ENCODE assay signal across 2 cellular contexts in genomic region chr16:57264950-57265371, GRCh38.
TF ChIP-seq lines count a peak whose summit lies in the region.

No MANE protein-coding gene starts in this region.

TF ChIP-seq in SK-N-SH treated with all-trans-retinoic acid at 6 μM for 48 hours, 23 proteins besides CTCF, POLR2A, EP300 and RAD21 (continued from another document):
- TF ChIP-seq POU6F1 (CRISPR knock-in tag; IDR thresholded peaks at IDR 0.05; ENCODE audit: borderline replicate concordance, low read depth) = no peak
- no peak for TF ChIP-seq ZNF8 (CRISPR knock-in tag; IDR thresholded peaks at IDR 0.05)
- TF ChIP-seq ARNTL (CRISPR knock-in tag; IDR thresholded peaks at IDR 0.05; ENCODE audit: borderline replicate concordance, low read depth) = no peak
- no peak for TF ChIP-seq PPARA (CRISPR knock-in tag; IDR thresholded peaks at IDR 0.05; ENCODE audit: borderline replicate concordance)
- no peak for TF ChIP-seq CSDC2 (CRISPR knock-in tag; IDR thresholded peaks at IDR 0.05)
- TF ChIP-seq TSHZ2 (CRISPR knock-in tag; IDR thresholded peaks at IDR 0.05) = no peak

TF ChIP-seq in WTC11, 78 proteins besides CTCF, POLR2A, EP300 and RAD21 (continued from another document):
- TF ChIP-seq E2F1 (CRISPR knock-in tag; IDR thresholded peaks at IDR 0.05) = no peak
- no peak for TF ChIP-seq PREB (CRISPR knock-in tag; IDR thresholded peaks at IDR 0.05; ENCODE audit: borderline replicate concordance)
- TF ChIP-seq MYBL2 (CRISPR knock-in tag; IDR thresholded peaks at IDR 0.05) = no peak
- TF ChIP-seq EMX1 (CRISPR knock-in tag; IDR thresholded peaks at IDR 0.05) = no peak
- no peak for TF ChIP-seq TEAD4 (CRISPR knock-in tag; IDR thresholded peaks at IDR 0.05)
- no peak for TF ChIP-seq HMGXB4 (CRISPR knock-in tag; IDR thresholded peaks at IDR 0.05)
- TF ChIP-seq E2F4 (CRISPR knock-in tag; IDR thresholded peaks at IDR 0.05; ENCODE audit: borderline replicate concordance, low read depth) = no peak
- TF ChIP-seq CDX4 (CRISPR knock-in tag; IDR thresholded peaks at IDR 0.05; ENCODE audit: borderline replicate concordance) = no peak
